Comparison of ENCODE assay signal across 23 cellular contexts in genomic region chr17:50952889-50953288, GRCh38.
DNase-seq lines count a peak whose midpoint lies in the region; ATAC-seq and TF ChIP-seq lines count a peak whose summit lies in the region.
"Had no signal": no experiment of that assay in that cellular context is flagged by ENCODE, and none has a peak within 500 bp of the region (broad histone marks: within the 10 kb centered on the region; RNA-seq: fewer than 3 reads in every experiment).

No MANE protein-coding gene starts in this region.

- peaks cover 72% of the 10 kb centered on the region for H3K4me1 ChIP-seq in vagina
- peaks cover 0 to 81% (median 40%) of the 10 kb centered on the region in 3 donors for H3K4me1 ChIP-seq in gastroesophageal sphincter

- H3K27ac Mint-ChIP-seq in natural killer cell = no peak overlapping the region
- no peak overlapping the region for H3K27ac Mint-ChIP-seq in natural killer cell treated with Interleukin-12 subunit alpha and Interleukin-12 subunit beta and Interleukin-15 and Interleukin-18, amount 100 ng/mL, for 72 hours
- H3K27ac Mint-ChIP-seq in brain = peak overlapping the region in 4 of 5 experiments; percentile 68 to 97 (median 94)
- H3K27ac Mint-ChIP-seq in nephron = peak overlapping the region in 1 of 3 experiments; percentile 77
- H3K27ac Mint-ChIP-seq: activated CD4-positive, alpha-beta memory T cell treated with anti-CD3 and anti-CD28 coated beads for 36 hours; activated naive CD4-positive, alpha-beta T cell treated with anti-CD3 and anti-CD28 coated beads, Interleukin-2, amount 50 U/mL, for 24 hours had no signal

- H3K4me3 ChIP-seq in vagina = no peak overlapping the region
- no peak overlapping the region for H3K4me3 ChIP-seq in gastroesophageal sphincter
- H3K4me3 ChIP-seq: esophagus squamous epithelium, sigmoid colon, testis had no signal

- ATAC-seq in natural killer cell (no peak), gastroesophageal sphincter (no peak)
- ATAC-seq in natural killer cell treated with Interleukin-12 subunit alpha and Interleukin-12 subunit beta and Interleukin-15 and Interleukin-18, amount 100 ng/mL, for 72 hours = no peak
- ATAC-seq: activated T-cell treated with anti-CD3 and anti-CD28 coated beads, Interleukin-2, amount 50 U/mL, for 4 hours; naive thymus-derived CD4-positive, alpha-beta T cell had no signal

- peaks cover 8 to 13% of the 10 kb centered on the region in 2 donors for H3K27me3 Mint-ChIP-seq in natural killer cell (ENCODE audit: low read depth in 2 of 2)
- peaks cover 0 to 8% of the 10 kb centered on the region in 2 donors for H3K27me3 Mint-ChIP-seq in natural killer cell treated with Interleukin-12 subunit alpha and Interleukin-12 subunit beta and Interleukin-15 and Interleukin-18, amount 100 ng/mL, for 72 hours
- H3K27me3 Mint-ChIP-seq in brain = no peaks in the 10 kb centered on the region
- H3K27me3 Mint-ChIP-seq in nephron (ENCODE audit: low read depth) = peaks cover 6% of the 10 kb centered on the region
- H3K27me3 Mint-ChIP-seq: activated CD4-positive, alpha-beta memory T cell treated with anti-CD3 and anti-CD28 coated beads for 36 hours; activated naive CD4-positive, alpha-beta T cell treated with anti-CD3 and anti-CD28 coated beads, Interleukin-2, amount 50 U/mL, for 24 hours; CD4-positive, CD25-positive, alpha-beta regulatory T cell; naive thymus-derived CD4-positive, alpha-beta T cell had no signal

- TF ChIP-seq CTCF in natural killer cell (IDR thresholded peaks at IDR 0.05) = no peak
- TF ChIP-seq CTCF in brain (conservative IDR thresholded peaks at IDR 0.05) = no peak
- no peak for TF ChIP-seq CTCF in nephron (IDR thresholded peaks at IDR 0.05; ENCODE audit: unreplicated experiment in 3 of 3)
- TF ChIP-seq CTCF in vagina (IDR thresholded peaks at IDR 0.05) = no peak
- no peak for TF ChIP-seq CTCF in gastroesophageal sphincter (IDR thresholded peaks at IDR 0.05)

- DNase-seq in natural killer cell (peak; percentile 7), vagina (ENCODE audit: extremely low spot score in 2 of 2) (no peak), NCI-H1092 (lab: John Stamatoyannopoulos, UW) (no peak), CD1c-positive myeloid dendritic cell (ENCODE audit: extremely low spot score) (no peak)
- DNase-seq in natural killer cell treated with Interleukin-12 subunit alpha and Interleukin-12 subunit beta and Interleukin-15 and Interleukin-18, amount 100 ng/mL, for 72 hours (ENCODE audit: low spot score) = no peak
- DNase-seq: activated CD4-positive, alpha-beta memory T cell treated with anti-CD3 and anti-CD28 coated beads for 36 hours; activated CD4-positive, CD25-positive, alpha-beta regulatory T cell; activated T-cell treated with anti-CD3 and anti-CD28 coated beads, Interleukin-2, amount 50 U/mL, for 4 hours; CD4-positive, CD25-positive, alpha-beta regulatory T cell; effector CD8-positive, alpha-beta T cell; esophagus squamous epithelium; GOT3; kidney glomerular epithelial cell; naive thymus-derived CD4-positive, alpha-beta T cell; NCI-H1417 treated with DMSO at 0.1 percent for 48 hours; sigmoid colon; SK-N-SH; testis had no signal

- H3K27me3 ChIP-seq in vagina (no peaks in the 10 kb centered on the region), gastroesophageal sphincter (no peaks in the 10 kb centered on the region)
- H3K27me3 ChIP-seq: esophagus squamous epithelium, sigmoid colon, testis had no signal

- TF ChIP-seq EP300 in gastroesophageal sphincter (IDR thresholded peaks at IDR 0.05) = no peak

- H3K4me3 Mint-ChIP-seq in natural killer cell (no peak overlapping the region), brain (no peak overlapping the region), nephron (peak overlapping the region in 2 of 3 experiments; percentile 24 to 30)
- no peak overlapping the region for H3K4me3 Mint-ChIP-seq in natural killer cell treated with Interleukin-12 subunit alpha and Interleukin-12 subunit beta and Interleukin-15 and Interleukin-18, amount 100 ng/mL, for 72 hours
- H3K4me3 Mint-ChIP-seq: activated CD4-positive, alpha-beta memory T cell treated with anti-CD3 and anti-CD28 coated beads for 36 hours; activated naive CD4-positive, alpha-beta T cell treated with anti-CD3 and anti-CD28 coated beads, Interleukin-2, amount 50 U/mL, for 24 hours; activated T-cell treated with anti-CD3 and anti-CD28 coated beads, Interleukin-2, amount 50 U/mL, for 4 hours; CD4-positive, CD25-positive, alpha-beta regulatory T cell; naive thymus-derived CD4-positive, alpha-beta T cell had no signal

- H3K36me3 ChIP-seq in vagina (no peaks in the 10 kb centered on the region), gastroesophageal sphincter (peaks cover 0 to 2% of the 10 kb centered on the region in 2 donors)
- H3K36me3 ChIP-seq: sigmoid colon had no signal

- 74 to 92% methylated on average over 5 to 6 of the region's 6 CpGs for WGBS in gastroesophageal sphincter (ENCODE audit: low coverage in 1 of 2), 2 donors

- peak overlapping the region; percentile 93 for H3K27ac ChIP-seq in vagina
- peak overlapping the region in 1 of 4 donors; percentile 92 for H3K27ac ChIP-seq in gastroesophageal sphincter
- H3K27ac ChIP-seq: HL-60 had no signal

- intact Hi-C loops in natural killer cell (cut with micrococcal nuclease) = no loop called here
- intact Hi-C loops in vagina (cut with DNase I) = loop anchor here (5.0 kb wide), 1 partner anchor 86 kb away; the partner anchor contains the start of gene TOB1

- H3K4me1 Mint-ChIP-seq in natural killer cell (peaks cover 7 to 19% of the 10 kb centered on the region in 2 donors), brain (peaks cover 96% of the 10 kb centered on the region), nephron (peaks cover 82% of the 10 kb centered on the region)
- H3K4me1 Mint-ChIP-seq in natural killer cell treated with Interleukin-12 subunit alpha and Interleukin-12 subunit beta and Interleukin-15 and Interleukin-18, amount 100 ng/mL, for 72 hours (ENCODE audit: low read depth in 2 of 2) = peaks cover 9 to 13% of the 10 kb centered on the region in 2 donors

- H3K36me3 Mint-ChIP-seq in natural killer cell (no peaks in the 10 kb centered on the region), brain (no peaks in the 10 kb centered on the region), nephron (ENCODE audit: low read depth) (peaks cover 3% of the 10 kb centered on the region)
- no peaks in the 10 kb centered on the region for H3K36me3 Mint-ChIP-seq in natural killer cell treated with Interleukin-12 subunit alpha and Interleukin-12 subunit beta and Interleukin-15 and Interleukin-18, amount 100 ng/mL, for 72 hours
- H3K36me3 Mint-ChIP-seq: activated CD4-positive, alpha-beta memory T cell treated with anti-CD3 and anti-CD28 coated beads for 36 hours; activated naive CD4-positive, alpha-beta T cell treated with anti-CD3 and anti-CD28 coated beads, Interleukin-2, amount 50 U/mL, for 24 hours; CD4-positive, CD25-positive, alpha-beta regulatory T cell; naive thymus-derived CD4-positive, alpha-beta T cell had no signal

- H3K9me3 ChIP-seq in vagina (no peaks in the 10 kb centered on the region), gastroesophageal sphincter (no peaks in the 10 kb centered on the region)
- H3K9me3 ChIP-seq: esophagus squamous epithelium, sigmoid colon, SK-N-SH, testis had no signal

- TF ChIP-seq POLR2A in vagina (IDR thresholded peaks at IDR 0.05) (no peak), gastroesophageal sphincter (IDR thresholded peaks at IDR 0.05) (no peak)

- H3K9me3 Mint-ChIP-seq in natural killer cell (no peaks in the 10 kb centered on the region), brain (no peaks in the 10 kb centered on the region), nephron (no peaks in the 10 kb centered on the region)
- no peaks in the 10 kb centered on the region for H3K9me3 Mint-ChIP-seq in natural killer cell treated with Interleukin-12 subunit alpha and Interleukin-12 subunit beta and Interleukin-15 and Interleukin-18, amount 100 ng/mL, for 72 hours
- H3K9me3 Mint-ChIP-seq: activated CD4-positive, alpha-beta memory T cell treated with anti-CD3 and anti-CD28 coated beads for 36 hours; activated naive CD4-positive, alpha-beta T cell treated with anti-CD3 and anti-CD28 coated beads, Interleukin-2, amount 50 U/mL, for 24 hours; activated T-cell treated with anti-CD3 and anti-CD28 coated beads, Interleukin-2, amount 50 U/mL, for 4 hours; CD4-positive, CD25-positive, alpha-beta regulatory T cell; naive thymus-derived CD4-positive, alpha-beta T cell had no signal

Comparison
In these comparisons a context has a peak if more than half of its experiments do, and no peak if none do; other contexts are left out.
1. H3K27ac Mint-ChIP-seq: peak in brain (4 of 5); none in natural killer cell (0 of 2) and natural killer cell treated with Interleukin-12 subunit alpha and Interleukin-12 subunit beta and Interleukin-15 and Interleukin-18, amount 100 ng/mL, for 72 hours (0 of 2).
2. H3K4me3 Mint-ChIP-seq: peak in nephron (2 of 3); none in natural killer cell (single experiment), natural killer cell treated with Interleukin-12 subunit alpha and Interleukin-12 subunit beta and Interleukin-15 and Interleukin-18, amount 100 ng/mL, for 72 hours (single experiment) and brain (0 of 5).